Comparison of ENCODE assay signal across 8 cellular contexts in genomic region chr9:34381323-34381722, GRCh38. TPM values are rescaled to one million over a fixed set of nuclear protein-coding genes. Genes with fewer than 3 reads are reported as not detected.
DNase-seq lines count a peak whose midpoint lies in the region; ATAC-seq, FAIRE-seq and TF ChIP-seq lines count a peak whose summit lies in the region.

No MANE protein-coding gene starts in this region.

- H3K4me1 ChIP-seq in breast epithelium = peaks cover 0 to 6% of the 10 kb centered on the region in 2 donors

- DNase-seq in breast epithelium (ENCODE audit: low spot score in 2 of 2) = no peak
- DNase-seq in MCF 10A (ENCODE audit: unreplicated experiment) = no peak
- no peak for DNase-seq in bronchial epithelial cell (ENCODE audit: low read depth)
- peak; percentile 84 for DNase-seq in mesenteric fat pad (ENCODE audit: low spot score)
- no peak for DNase-seq in type B pancreatic cell (ENCODE audit: extremely low spot score, unreplicated experiment)
- no peak for DNase-seq in amniotic stem cell (lab: John Stamatoyannopoulos, UW)
- DNase-seq in WERI-Rb-1 = no peak

- H3K4me1 Mint-ChIP-seq in MCF 10A (ENCODE audit: insufficient read depth, unreplicated experiment) (peaks cover 8% of the 10 kb centered on the region), type B pancreatic cell (ENCODE audit: unreplicated experiment) (peaks cover 9% of the 10 kb centered on the region)

- BruUV-seq in MCF 10A (replicated peaks; lab: Mats Ljungman, UMichigan) = no TSS peak

- TF ChIP-seq POLR2A in breast epithelium (IDR thresholded peaks at IDR 0.05) = no peak

- ATAC-seq in HG02970 (IDR thresholded peaks at IDR 0.05; ENCODE audit: low FRiP score, unreplicated experiment) = no peak

- no peaks in the 10 kb centered on the region for H3K27me3 Mint-ChIP-seq in MCF 10A (ENCODE audit: insufficient read depth, unreplicated experiment)
- peaks cover 73% of the 10 kb centered on the region for H3K27me3 Mint-ChIP-seq in type B pancreatic cell

- peak overlapping the region in 1 of 2 donors; percentile 30 for H3K27ac ChIP-seq in breast epithelium
- H3K27ac ChIP-seq in WERI-Rb-1 = no peak overlapping the region

- POLR2A ChIA-PET in MCF 10A (lab: Yijun Ruan, JAX) = no interaction called here

- H3K36me3 ChIP-seq in breast epithelium (no peaks in the 10 kb centered on the region), bronchial epithelial cell (ENCODE audit: control insufficient read depth, insufficient read depth, low read length) (no peaks in the 10 kb centered on the region), WERI-Rb-1 (no peaks in the 10 kb centered on the region)

- H3K4me3 Mint-ChIP-seq in MCF 10A (ENCODE audit: unreplicated experiment) (no peak overlapping the region), type B pancreatic cell (peak overlapping the region; percentile 92)

- H3K27me3 ChIP-seq in breast epithelium = no peaks in the 10 kb centered on the region
- H3K27me3 ChIP-seq in bronchial epithelial cell (ENCODE audit: control insufficient read depth, insufficient read depth, low read length) = no peaks in the 10 kb centered on the region
- H3K27me3 ChIP-seq in WERI-Rb-1 (ENCODE audit: insufficient read depth, low read depth, severe bottlenecking) = no peaks in the 10 kb centered on the region

- H3K36me3 Mint-ChIP-seq in MCF 10A (ENCODE audit: insufficient read depth, unreplicated experiment) (no peaks in the 10 kb centered on the region), type B pancreatic cell (no peaks in the 10 kb centered on the region)

- peak overlapping the region; percentile 42 to 76 (median 56) for H3K4me3 ChIP-seq in breast epithelium
- peak overlapping the region; percentile 35 for H3K4me3 ChIP-seq in bronchial epithelial cell (ENCODE audit: low read depth, low read length)
- H3K4me3 ChIP-seq in WERI-Rb-1 (ENCODE audit: low read depth, low read length) = no peak overlapping the region

- TF ChIP-seq CTCF in breast epithelium (IDR thresholded peaks at IDR 0.05) (no peak), MCF 10A (IDR thresholded peaks at IDR 0.05; ENCODE audit: unreplicated experiment) (no peak), bronchial epithelial cell (IDR thresholded peaks at IDR 0.05; ENCODE audit: insufficient read depth, low read length, severe bottlenecking) (no peak), type B pancreatic cell (conservative IDR thresholded peaks at IDR 0.05) (no peak), WERI-Rb-1 (IDR thresholded peaks at IDR 0.05; ENCODE audit: low read depth, low read length) (no peak)

- H3K9me3 ChIP-seq in breast epithelium = no peaks in the 10 kb centered on the region
- H3K9me3 ChIP-seq in WERI-Rb-1 (ENCODE audit: severe bottlenecking) = no peaks in the 10 kb centered on the region

- CTCF ChIA-PET in MCF 10A (lab: Yijun Ruan, JAX) = interaction anchor here (9.3 kb wide), 1 partner anchor 47 kb away, joined by 198 read pairs; no protein-coding TSS in a partner anchor

- no peak for FAIRE-seq in bronchial epithelial cell (lab: Jason Lieb, UNC)

- intact Hi-C loops in breast epithelium (cut with DNase I; ENCODE audit: low total_unique reads) = no loop called here
- intact Hi-C loops in MCF 10A (cut with micrococcal nuclease) = no loop called here

- no peaks in the 10 kb centered on the region for H3K9me3 Mint-ChIP-seq in MCF 10A (ENCODE audit: unreplicated experiment)
- H3K9me3 Mint-ChIP-seq in type B pancreatic cell = no peaks in the 10 kb centered on the region

- H3K27ac Mint-ChIP-seq in MCF 10A (ENCODE audit: low read depth, unreplicated experiment) (no peak overlapping the region), type B pancreatic cell (no peak overlapping the region)

RNA-seq across cellular contexts. Expression of gene MYORG, which starts 4.6 kb away (rescaled TPM):
- total RNA-seq in breast epithelium = 10 to 100 TPM in 1 of 3 donors, 1 to 10 TPM in 2; 2.9 to 11.5 (median 6.4) TPM
- total RNA-seq in MCF 10A (2022) = 2.4 and 2.9 TPM in 2 replicates
- total RNA-seq in bronchial epithelial cell = 2.1 and 5.1 TPM in 2 replicates
- 10.1 TPM for total RNA-seq in mesenteric fat pad
- 11.6 and 24.5 TPM in 2 replicates for total RNA-seq in type B pancreatic cell (ENCODE audit: low replicate concordance)

RNA-seq across cellular contexts. Expression of gene NUDT2, which starts 52.0 kb away (rescaled TPM):
- 10 to 100 TPM; 20.0 to 22.0 (median 21.6) TPM for total RNA-seq in breast epithelium
- 30.6 and 35.0 TPM in 2 replicates for total RNA-seq in MCF 10A (2022)
- 50.3 and 56.2 TPM in 2 replicates for total RNA-seq in bronchial epithelial cell
- total RNA-seq in mesenteric fat pad = 17.7 TPM
- 25.1 and 25.4 TPM in 2 replicates for total RNA-seq in type B pancreatic cell (ENCODE audit: low replicate concordance)

RNA-seq across cellular contexts. Expression of gene KIF24, which starts 52.3 kb away (rescaled TPM):
- total RNA-seq in breast epithelium (1 to 10 TPM; 1.3 to 2.6 (median 1.3) TPM), MCF 10A (2022) (3.3 and 3.5 TPM in 2 replicates), bronchial epithelial cell (0.26 and 0.38 TPM in 2 replicates), mesenteric fat pad (0.45 TPM), type B pancreatic cell (ENCODE audit: low replicate concordance) (3.5 and 9.6 TPM in 2 replicates)
